16 cellular contexts compared by ENCODE assay signal in genomic region chr9:72996684-72997314, GRCh38. TPM values are rescaled to one million over a fixed set of nuclear protein-coding genes. Genes with fewer than 3 reads are reported as not detected.
"Had no signal": no experiment of that assay in that cellular context is flagged by ENCODE, and none has a peak within 500 bp of the region (broad histone marks: within the 10 kb centered on the region; RNA-seq: fewer than 3 reads in every experiment).

No MANE protein-coding gene starts in this region.

- ATAC-seq: stimulated activated naive CD8-positive, alpha-beta T cell treated with anti-CD3 and anti-CD28 coated beads, Interleukin-15, Interleukin-2, amounts not matched to agents 100 U/mL and 50 U/mL, for 24 hours had no signal

- H3K4me3 ChIP-seq: esophagus muscularis mucosa, left lung, upper lobe of right lung had no signal

- H3K27ac ChIP-seq: brain microvascular endothelial cell, esophagus muscularis mucosa, left lung had no signal

- H3K9me3 ChIP-seq: esophagus muscularis mucosa, left lung, upper lobe of right lung had no signal

- H3K27me3 ChIP-seq: brain microvascular endothelial cell, esophagus muscularis mucosa, left lung, upper lobe of right lung had no signal

- DNase-seq: activated CD4-positive, alpha-beta T cell treated with anti-CD3 and anti-CD28 coated beads, Interleukin-2, amount 10 ng/mL, durations not matched to agents 7 days and 5 days; activated CD4-positive, CD25-positive, alpha-beta regulatory T cell; activated naive CD4-positive, alpha-beta T cell treated with anti-CD3 and anti-CD28 coated beads, Interleukin-2, amount 50 U/mL, for 16 hours; activated T-cell treated with anti-CD3 and anti-CD28 coated beads for 4 hours; brain microvascular endothelial cell; islet precursor cell; stimulated activated CD4-positive, alpha-beta T cell treated with anti-CD3 and anti-CD28 coated beads, Interleukin-4, amount 100 ng/mL, for 1 hour; stimulated activated CD8-positive, alpha-beta memory T cell treated with anti-CD3 and anti-CD28 coated beads, Interleukin-4, amount 100 ng/mL, for 48 hours; stimulated activated naive CD8-positive, alpha-beta T cell treated with anti-CD3 and anti-CD28 coated beads, Interleukin-15, Interleukin-2, amounts not matched to agents 100 U/mL and 50 U/mL, for 24 hours; T-helper 2 cell had no signal

- H3K36me3 ChIP-seq: brain microvascular endothelial cell, esophagus muscularis mucosa, left lung, upper lobe of right lung had no signal

RNA-seq across cellular contexts. Expression of gene ALDH1A1, which starts 43.9 kb away (rescaled TPM):
- total RNA-seq: activated CD4-positive, alpha-beta T cell treated with anti-CD3 and anti-CD28 coated beads, Interleukin-2, amount 10 ng/mL, durations not matched to agents 7 days and 5 days; activated CD8-positive, alpha-beta memory T cell treated with anti-CD3 and anti-CD28 coated beads for 36 hours; activated T-helper 2 cell treated with anti-CD3 and anti-CD28 coated beads, Interferon-gamma antibody, Interleukin-2, Interleukin-4, amounts not matched to agents 10 μg/mL and 5 μg/mL and 100 μg/mL, durations not matched to agents 14 hours and 24 hours and 36 hours; natural killer cell treated with Interleukin-12 subunit alpha and Interleukin-12 subunit beta and Interleukin-15 and Interleukin-18, amount 100 ng/mL, for 72 hours had no signal
